ENCODE assay signal across 18 cellular contexts in genomic region chr1:84585803-84586202, GRCh38. TPM values are rescaled to one million over a fixed set of nuclear protein-coding genes. Genes with fewer than 3 reads are reported as not detected.
DNase-seq lines count a peak whose midpoint lies in the region; TF ChIP-seq lines count a peak whose summit lies in the region.
"Had no signal": no experiment of that assay in that cellular context is flagged by ENCODE, and none has a peak within 500 bp of the region (broad histone marks: within the 10 kb centered on the region; RNA-seq: fewer than 3 reads in every experiment).

No MANE protein-coding gene starts in this region.

- H3K9me3 ChIP-seq in breast epithelium (no peaks in the 10 kb centered on the region), trophoblast cell (ENCODE audit: insufficient read depth, low read depth, low read length) (peaks cover 2% of the 10 kb centered on the region), tibial nerve (no peaks in the 10 kb centered on the region)
- H3K9me3 ChIP-seq: A549, BE2C, Peyer's patch, SJSA1 had no signal

- POLR2A ChIA-PET in MCF 10A (lab: Yijun Ruan, JAX) = interaction anchor here (0.9 to 3.9 kb wide), 3 partner anchors 11 to 80 kb away, joined by 3 to 47 read pairs (median 8); partner anchors contain the start of genes CTBS, GNG5 and SPATA1
- POLR2A ChIA-PET in RWPE1 (lab: Yijun Ruan, JAX; ENCODE audit: low non-redundant PET) = no interaction called here

- peak overlapping the region; percentile 82 for H4K91ac ChIP-seq in trophoblast cell (ENCODE audit: low read depth, low read length)

- H2BK12ac ChIP-seq in trophoblast cell (ENCODE audit: low read length) = no peak overlapping the region

- no peak overlapping the region for H3K9ac ChIP-seq in trophoblast cell (ENCODE audit: low read length)
- H3K9ac ChIP-seq: KMS-11 had no signal

- no peak overlapping the region for H3K14ac ChIP-seq in trophoblast cell (ENCODE audit: low read length)

- H3K4me3 Mint-ChIP-seq in MCF 10A (ENCODE audit: unreplicated experiment) = no peak overlapping the region

- H4K12ac ChIP-seq in trophoblast cell (ENCODE audit: low read depth, low read length) = no peak overlapping the region

- H3K4me1 Mint-ChIP-seq in MCF 10A (ENCODE audit: insufficient read depth, unreplicated experiment) = no peaks in the 10 kb centered on the region

- H3K36me3 ChIP-seq in breast epithelium = no peaks in the 10 kb centered on the region
- no peaks in the 10 kb centered on the region for H3K36me3 ChIP-seq in trophoblast cell (ENCODE audit: control insufficient read depth in 1 of 2, insufficient read depth in 2 of 2, low read length in 2 of 2)
- no peaks in the 10 kb centered on the region for H3K36me3 ChIP-seq in tibial nerve
- H3K36me3 ChIP-seq: BE2C, HAP-1, Peyer's patch, SJSA1 had no signal

- no peak for TF ChIP-seq CTCF in MCF 10A (IDR thresholded peaks at IDR 0.05; ENCODE audit: unreplicated experiment)
- no peak for TF ChIP-seq CTCF in breast epithelium (IDR thresholded peaks at IDR 0.05)
- no peak for TF ChIP-seq CTCF in RWPE1 (conservative IDR thresholded peaks at IDR 0.05; ENCODE audit: low read depth)
- TF ChIP-seq CTCF in epithelial cell of esophagus (IDR thresholded peaks at IDR 0.05; ENCODE audit: insufficient read depth, low read depth, low read length, missing control alignments) = no peak
- no peak for TF ChIP-seq CTCF in tibial nerve (IDR thresholded peaks at IDR 0.05)

- no peak for TF ChIP-seq EP300 in tibial nerve (IDR thresholded peaks at IDR 0.05)

- TF ChIP-seq POLR2A in breast epithelium (IDR thresholded peaks at IDR 0.05) (no peak), tibial nerve (IDR thresholded peaks at IDR 0.05) (no peak)

- no peak overlapping the region for H3K4me3 ChIP-seq in breast epithelium
- H3K4me3 ChIP-seq in epithelial cell of esophagus (ENCODE audit: low read length) = no peak overlapping the region
- H3K4me3 ChIP-seq in trophoblast cell (ENCODE audit: low read depth, low read length) = no peak overlapping the region
- H3K4me3 ChIP-seq in tibial nerve = no peak overlapping the region
- H3K4me3 ChIP-seq: A549, HAP-1, Peyer's patch, SJSA1 had no signal

- H3K27me3 Mint-ChIP-seq in MCF 10A (ENCODE audit: insufficient read depth, unreplicated experiment) = no peaks in the 10 kb centered on the region

- CTCF ChIA-PET in MCF 10A (lab: Yijun Ruan, JAX) = interaction anchor here (0.6 to 2.3 kb wide), 6 partner anchors 10 to 125 kb away, joined by 3 to 10 read pairs (median 4); partner anchors contain the start of gene CTBS
- CTCF ChIA-PET in RWPE1 (lab: Yijun Ruan, JAX) = interaction anchor here (0.6 to 0.9 kb wide), 2 partner anchors 33 to 168 kb away, joined by 3 read pairs; no protein-coding TSS in a partner anchor

- H2AK5ac ChIP-seq in trophoblast cell (ENCODE audit: low read length) = no peak overlapping the region

- peak overlapping the region; percentile 35 for H2BK5ac ChIP-seq in trophoblast cell (ENCODE audit: low read depth, low read length, poor library complexity)

- no TSS peak for BruUV-seq in MCF 10A (replicated peaks; lab: Mats Ljungman, UMichigan)

- H3K27ac ChIP-seq in breast epithelium = no peak overlapping the region
- peak overlapping the region; percentile 16; the same call in 1 of the 2 replicates for H3K27ac ChIP-seq in RWPE1
- no peak overlapping the region for H3K27ac ChIP-seq in trophoblast cell (ENCODE audit: low read depth, low read length)
- H3K27ac ChIP-seq in tibial nerve = no peak overlapping the region
- H3K27ac ChIP-seq: A549, Peyer's patch, SJSA1 had no signal

- H3K27me3 ChIP-seq in breast epithelium = no peaks in the 10 kb centered on the region
- H3K27me3 ChIP-seq in trophoblast cell (ENCODE audit: insufficient read depth, low read length) = no peaks in the 10 kb centered on the region
- H3K27me3 ChIP-seq in tibial nerve = no peaks in the 10 kb centered on the region
- H3K27me3 ChIP-seq: BE2C, Peyer's patch, SJSA1 had no signal

- no peak overlapping the region for H4K8ac ChIP-seq in trophoblast cell (ENCODE audit: low read depth, low read length)

- no peak overlapping the region for H3K23ac ChIP-seq in trophoblast cell (ENCODE audit: low read length)

- H3K27ac Mint-ChIP-seq in MCF 10A (ENCODE audit: low read depth, unreplicated experiment) = peak overlapping the region; percentile 22

- intact Hi-C loops in MCF 10A (cut with micrococcal nuclease) = loop anchor here (5.0 kb wide), 1 partner anchor 339 kb away; no protein-coding TSS in a partner anchor
- intact Hi-C loops in breast epithelium (cut with DNase I; ENCODE audit: low total_unique reads) = loop anchor here (10.0 kb wide), 1 partner anchor 659 kb away; no protein-coding TSS in a partner anchor

- H3K36me3 Mint-ChIP-seq in MCF 10A (ENCODE audit: insufficient read depth, unreplicated experiment) = peaks cover 13% of the 10 kb centered on the region

- H3K4me1 ChIP-seq in breast epithelium = no peaks in the 10 kb centered on the region
- peaks cover 7 to 14% of the 10 kb centered on the region in 2 experiments for H3K4me1 ChIP-seq in trophoblast cell (ENCODE audit: control insufficient read depth in 1 of 2, insufficient read depth in 2 of 2, low read length in 2 of 2)
- peaks cover 0 to 10% (median 8%) of the 10 kb centered on the region in 4 donors for H3K4me1 ChIP-seq in tibial nerve
- H3K4me1 ChIP-seq: A549, Peyer's patch had no signal

- H3K4me2 ChIP-seq in trophoblast cell (ENCODE audit: low read length) = no peak overlapping the region
- H3K4me2 ChIP-seq: A549, KMS-11 had no signal

- WGBS in trophoblast cell (ENCODE audit: extremely low coverage, insufficient coverage, insufficient read length) = no CpG with 5 or more reads among the region's 1 CpG
- WGBS in tibial nerve, 2 donors = 10 to 32% methylated on average over 1 of the region's 1 CpG

- no peak overlapping the region for H3K18ac ChIP-seq in trophoblast cell (ENCODE audit: low read length)

- no peak for DNase-seq in MCF 10A (ENCODE audit: unreplicated experiment)
- no peak for DNase-seq in breast epithelium (ENCODE audit: low spot score in 2 of 2)
- DNase-seq in RWPE1 (ENCODE audit: low spot score) = no peak
- DNase-seq in epithelial cell of esophagus (ENCODE audit: low read depth) = peak; percentile 50
- DNase-seq in trophoblast cell = no peak
- no peak for DNase-seq in tibial nerve (ENCODE audit: low spot score in 2 of 2)
- no peak for DNase-seq in HuH-7 (ENCODE audit: low spot score)
- no peak for DNase-seq in NCI-H1105 treated with DMSO at 0.1 percent for 48 hours (lab: John Stamatoyannopoulos, UW)
- DNase-seq: NCI-H1105, NCI-H2029 treated with DMSO at 0.1 percent for 48 hours, NCI-H510A, NCI-H748 treated with DMSO at 0.1 percent for 48 hours, Peyer's patch had no signal

- no peak overlapping the region for H3K4ac ChIP-seq in trophoblast cell (ENCODE audit: low read depth, low read length)

- H3K9me3 Mint-ChIP-seq in MCF 10A (ENCODE audit: unreplicated experiment) = no peaks in the 10 kb centered on the region

- H2BK120ac ChIP-seq in trophoblast cell (ENCODE audit: insufficient read depth, low read length, poor library complexity) = no peak overlapping the region

- peaks cover 2% of the 10 kb centered on the region for H3K79me2 ChIP-seq in trophoblast cell (ENCODE audit: control insufficient read depth, insufficient read depth, low read length, poor library complexity)

- no peak overlapping the region for H2AFZ ChIP-seq in trophoblast cell (ENCODE audit: insufficient read depth, low read length, poor library complexity)

- H3K79me1 ChIP-seq in trophoblast cell (ENCODE audit: low read length) = peaks cover 5% of the 10 kb centered on the region

RNA-seq across cellular contexts. Expression of gene CTBS, which starts 11.6 kb away (rescaled TPM):
- total RNA-seq in MCF 10A (2022) (14.0 and 20.9 TPM in 2 replicates), breast epithelium (10 to 100 TPM; 18.4 to 22.9 (median 22.5) TPM), tibial nerve (10 to 100 TPM; 12.9 to 18.4 (median 15.7) TPM)
- polyA plus RNA-seq in trophoblast cell (2013) = 10.7 and 11.1 TPM in 2 replicates
